ENCODE assay signal across 8 cellular contexts in genomic region chr10:102118867-102119266, GRCh38. TPM values are rescaled to one million over a fixed set of nuclear protein-coding genes. Genes with fewer than 3 reads are reported as not detected.
DNase-seq lines count a peak whose midpoint lies in the region; ATAC-seq and TF ChIP-seq lines count a peak whose summit lies in the region.

No MANE protein-coding gene starts in this region.

- POLR2A ChIA-PET in activated CD4-positive, alpha-beta memory T cell treated with anti-CD3 and anti-CD28 coated beads, Interleukin-2, amount 10 ng/mL, durations not matched to agents 7 days and 5 days (lab: Charles Lee): interaction anchor here (0.8 to 2.6 kb wide), 12 partner anchors 9 to 526 kb away, joined by 3 to 8 read pairs (median 5); partner anchors contain the start of genes C10orf95, HPS6, NOLC1 and OGA

- H3K4me1 Mint-ChIP-seq in activated CD4-positive, alpha-beta memory T cell treated with anti-CD3 and anti-CD28 coated beads, Interleukin-2, amount 10 ng/mL, durations not matched to agents 7 days and 5 days: peaks cover 55% of the 10 kb centered on the region

- no peaks in the 10 kb centered on the region for H3K9me3 ChIP-seq in parathyroid adenoma (ENCODE audit: control insufficient read depth, low read length)

- TF ChIP-seq CTCF in foreskin keratinocyte (conservative IDR thresholded peaks at IDR 0.05): no peak
- no peak for TF ChIP-seq CTCF in parathyroid adenoma (IDR thresholded peaks at IDR 0.05)

- H3K27me3 Mint-ChIP-seq in activated CD4-positive, alpha-beta memory T cell treated with anti-CD3 and anti-CD28 coated beads, Interleukin-2, amount 10 ng/mL, durations not matched to agents 7 days and 5 days: no peaks in the 10 kb centered on the region

- peak overlapping the region; percentile 89 for H3K4me3 ChIP-seq in parathyroid adenoma (ENCODE audit: low read depth, low read length)

- ATAC-seq in foreskin keratinocyte (no peak), GM18520 (IDR thresholded peaks at IDR 0.05; ENCODE audit: unreplicated experiment) (no peak), GM21515 (IDR thresholded peaks at IDR 0.05; ENCODE audit: unreplicated experiment) (no peak)

- no peak overlapping the region for H3K9ac ChIP-seq in parathyroid adenoma

- H3K4me2 ChIP-seq in parathyroid adenoma (ENCODE audit: low read length): peak overlapping the region; percentile 96

- peak; percentile 28 to 31 for DNase-seq in stimulated activated CD4-positive, alpha-beta T cell treated with anti-CD3 and anti-CD28 coated beads, Interleukin-2, amount 100 ng/mL, for 24 hours
- DNase-seq in stimulated activated CD4-positive, alpha-beta T cell treated with anti-CD3 and anti-CD28 coated beads, Interleukin-4, amount 100 ng/mL, for 1 hour: no peak
- peak; percentile 27 for DNase-seq in activated CD4-positive, alpha-beta memory T cell treated with anti-CD3 and anti-CD28 coated beads, Interleukin-2, amount 10 ng/mL, durations not matched to agents 7 days and 5 days
- DNase-seq in foreskin keratinocyte (peak in 1 of 2 donors; percentile 35), HCEC 1CT (no peak)

- peaks cover 19% of the 10 kb centered on the region for H3K4me1 ChIP-seq in foreskin keratinocyte
- peaks cover 46% of the 10 kb centered on the region for H3K4me1 ChIP-seq in parathyroid adenoma

- H3K4me3 Mint-ChIP-seq in activated CD4-positive, alpha-beta memory T cell treated with anti-CD3 and anti-CD28 coated beads, Interleukin-2, amount 10 ng/mL, durations not matched to agents 7 days and 5 days: peak overlapping the region; percentile 91

- H3K27ac Mint-ChIP-seq in activated CD4-positive, alpha-beta memory T cell treated with anti-CD3 and anti-CD28 coated beads, Interleukin-2, amount 10 ng/mL, durations not matched to agents 7 days and 5 days: peak overlapping the region; percentile 91

- H3K36me3 Mint-ChIP-seq in activated CD4-positive, alpha-beta memory T cell treated with anti-CD3 and anti-CD28 coated beads, Interleukin-2, amount 10 ng/mL, durations not matched to agents 7 days and 5 days (ENCODE audit: low read depth): peaks cover 2% of the 10 kb centered on the region

- peaks cover 33% of the 10 kb centered on the region for H3K79me2 ChIP-seq in parathyroid adenoma

- CTCF ChIA-PET in activated CD4-positive, alpha-beta memory T cell treated with anti-CD3 and anti-CD28 coated beads, Interleukin-2, amount 10 ng/mL, durations not matched to agents 7 days and 5 days (lab: Charles Lee): interaction anchor here (0.6 to 1.5 kb wide), 5 partner anchors 10 to 283 kb away, joined by 3 to 9 read pairs (median 3); partner anchors contain the start of genes NOLC1 and PPRC1

- peak overlapping the region; percentile 33 for H3K27ac ChIP-seq in foreskin keratinocyte
- H3K27ac ChIP-seq in parathyroid adenoma: peak overlapping the region; percentile 100

- H3K27me3 ChIP-seq in foreskin keratinocyte (no peaks in the 10 kb centered on the region), parathyroid adenoma (ENCODE audit: control insufficient read depth, insufficient read depth, low read length) (no peaks in the 10 kb centered on the region)

- no peak overlapping the region for H2AFZ ChIP-seq in parathyroid adenoma

- no peaks in the 10 kb centered on the region for H3K36me3 ChIP-seq in parathyroid adenoma (ENCODE audit: control insufficient read depth, insufficient read depth, low read length)

- H3K9me3 Mint-ChIP-seq in activated CD4-positive, alpha-beta memory T cell treated with anti-CD3 and anti-CD28 coated beads, Interleukin-2, amount 10 ng/mL, durations not matched to agents 7 days and 5 days: no peaks in the 10 kb centered on the region

RNA-seq across cellular contexts. Expression of gene LDB1, which starts 1.3 kb away (rescaled TPM):
- total RNA-seq in activated CD4-positive, alpha-beta memory T cell treated with anti-CD3 and anti-CD28 coated beads, Interleukin-2, amount 10 ng/mL, durations not matched to agents 7 days and 5 days: 10 to 100 TPM; 81.3 to 83.1 TPM
- total RNA-seq in foreskin keratinocyte: 65.7 and 65.8 TPM in 2 replicates
- 38.6 and 41.4 TPM in 2 replicates for polyA plus RNA-seq in foreskin keratinocyte

RNA-seq across cellular contexts. Expression of gene PPRC1, which starts 14.0 kb away (rescaled TPM):
- total RNA-seq in activated CD4-positive, alpha-beta memory T cell treated with anti-CD3 and anti-CD28 coated beads, Interleukin-2, amount 10 ng/mL, durations not matched to agents 7 days and 5 days: 10 to 100 TPM; 32.5 to 35.8 TPM
- 46.3 and 47.2 TPM in 2 replicates for total RNA-seq in foreskin keratinocyte
- polyA plus RNA-seq in foreskin keratinocyte: 38.0 and 43.7 TPM in 2 replicates

RNA-seq across cellular contexts. Expression of gene NOLC1, which starts 33.3 kb away (rescaled TPM):
- total RNA-seq in activated CD4-positive, alpha-beta memory T cell treated with anti-CD3 and anti-CD28 coated beads, Interleukin-2, amount 10 ng/mL, durations not matched to agents 7 days and 5 days: 10 to 100 TPM; 57.0 to 64.3 TPM
- total RNA-seq in foreskin keratinocyte: 111 and 128 TPM in 2 replicates
- polyA plus RNA-seq in foreskin keratinocyte: 65.6 and 82.0 TPM in 2 replicates

RNA-seq across cellular contexts. Expression of gene HPS6, which starts 53.7 kb away (rescaled TPM):
- total RNA-seq in activated CD4-positive, alpha-beta memory T cell treated with anti-CD3 and anti-CD28 coated beads, Interleukin-2, amount 10 ng/mL, durations not matched to agents 7 days and 5 days: 10 to 100 TPM; 24.7 to 25.7 TPM
- 33.9 and 36.1 TPM in 2 replicates for total RNA-seq in foreskin keratinocyte
- polyA plus RNA-seq in foreskin keratinocyte: 28.7 and 29.4 TPM in 2 replicates

Comparison
In these comparisons a context has a peak if more than half of its experiments do, and no peak if none do; other contexts are left out.
1. DNase-seq: peak in stimulated activated CD4-positive, alpha-beta T cell treated with anti-CD3 and anti-CD28 coated beads, Interleukin-2, amount 100 ng/mL, for 24 hours (2 of 2) and activated CD4-positive, alpha-beta memory T cell treated with anti-CD3 and anti-CD28 coated beads, Interleukin-2, amount 10 ng/mL, durations not matched to agents 7 days and 5 days (single experiment); none in stimulated activated CD4-positive, alpha-beta T cell treated with anti-CD3 and anti-CD28 coated beads, Interleukin-4, amount 100 ng/mL, for 1 hour (single experiment) and HCEC 1CT (single experiment).